ENCODE assay signal across 1 cellular context in the genomic region with DNA sequence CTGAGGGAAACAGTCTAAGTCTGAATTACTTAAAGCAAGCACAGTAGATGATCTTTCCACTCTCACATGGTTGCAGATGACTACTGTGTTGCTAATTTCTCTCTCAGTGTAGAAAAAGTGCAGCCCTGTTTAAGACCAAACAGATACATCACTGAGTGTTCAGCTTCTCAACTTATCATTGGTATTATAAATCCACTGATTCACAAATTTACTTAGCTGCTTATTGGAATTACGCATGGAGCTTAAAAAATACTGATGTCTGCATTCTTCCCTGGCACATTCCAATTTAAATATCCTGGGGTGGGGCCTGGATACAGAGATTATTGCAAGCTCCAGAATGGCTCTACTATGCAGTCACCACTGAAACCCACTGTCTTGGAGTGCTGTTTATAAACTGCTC.
TF ChIP-seq lines count a peak whose summit lies in the region.

No MANE protein-coding gene starts in this region.

TF ChIP-seq in H1, 55 proteins besides CTCF, POLR2A, EP300 and RAD21:
- TF ChIP-seq MAFK (IDR thresholded peaks at IDR 0.05; ENCODE audit: low read depth, low read length) (no peak), YY1 (IDR thresholded peaks at IDR 0.05; ENCODE audit: low read depth, low read length) (no peak), TEAD4 (IDR thresholded peaks at IDR 0.05; ENCODE audit: low read depth, low read length) (no peak), RFX5 (IDR thresholded peaks at IDR 0.05; ENCODE audit: borderline replicate concordance, low read depth, low read length) (no peak), KDM5A (IDR thresholded peaks at IDR 0.05; ENCODE audit: low read length) (no peak), EGR1 (IDR thresholded peaks at IDR 0.05; ENCODE audit: borderline replicate concordance, low read depth, low read length) (no peak), CEBPB (IDR thresholded peaks at IDR 0.05; ENCODE audit: low read depth, low read length) (no peak), TBP (IDR thresholded peaks at IDR 0.05; ENCODE audit: low read depth, low read length) (no peak), KDM1A (IDR thresholded peaks at IDR 0.05; ENCODE audit: borderline replicate concordance, low read length) (no peak), SIRT6 (IDR thresholded peaks at IDR 0.05; ENCODE audit: low read length) (no peak), RXRA (IDR thresholded peaks at IDR 0.05; ENCODE audit: insufficient read depth, low read depth, low read length) (no peak), RNF2 (IDR thresholded peaks at IDR 0.05; ENCODE audit: borderline replicate concordance, low read depth, low read length, missing control alignments, poor library complexity, severe bottlenecking) (no peak), EZH2 (IDR thresholded peaks at IDR 0.05; ENCODE audit: low read depth, low read length, severe bottlenecking) (no peak), POU5F1 (IDR thresholded peaks at IDR 0.05; ENCODE audit: low read depth, low read length) (no peak)
- TF ChIP-seq, protein P1, sequence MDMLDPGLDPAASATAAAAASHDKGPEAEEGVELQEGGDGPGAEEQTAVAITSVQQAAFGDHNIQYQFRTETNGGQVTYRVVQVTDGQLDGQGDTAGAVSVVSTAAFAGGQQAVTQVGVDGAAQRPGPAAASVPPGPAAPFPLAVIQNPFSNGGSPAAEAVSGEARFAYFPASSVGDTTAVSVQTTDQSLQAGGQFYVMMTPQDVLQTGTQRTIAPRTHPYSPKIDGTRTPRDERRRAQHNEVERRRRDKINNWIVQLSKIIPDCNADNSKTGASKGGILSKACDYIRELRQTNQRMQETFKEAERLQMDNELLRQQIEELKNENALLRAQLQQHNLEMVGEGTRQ (IDR thresholded peaks at IDR 0.05; ENCODE audit: low read length) = no peak
